Comparison of ENCODE assay signal across 1 cellular context in the genomic region with DNA sequence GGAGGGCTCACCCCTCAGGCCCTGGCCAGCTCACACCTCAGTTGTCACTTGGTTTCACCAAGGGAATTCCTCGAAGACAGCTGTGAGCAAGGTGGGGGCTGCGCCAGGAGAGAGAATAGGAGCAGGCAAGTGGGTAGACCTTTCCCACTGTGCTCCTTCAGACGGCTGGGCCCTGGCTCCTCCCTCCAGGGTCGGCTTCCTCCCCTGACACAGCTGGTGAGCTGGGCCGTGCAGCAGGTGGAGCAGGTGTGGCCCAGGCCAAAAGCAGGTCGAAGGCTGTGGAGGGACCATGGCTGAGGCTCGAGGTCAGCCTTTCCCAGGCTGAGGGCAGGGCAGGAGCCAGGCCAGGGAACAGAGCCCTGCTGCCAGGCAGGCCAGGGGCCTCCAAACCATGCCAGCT.
A peak's percentile ranks its signal among the peaks of the same experiment; 100 is the strongest.
TF ChIP-seq lines count a peak whose summit lies in the region.

No MANE protein-coding gene starts in this region.

TF ChIP-seq in HepG2, 621 proteins besides CTCF, POLR2A, EP300 and RAD21:
- TF ChIP-seq ZNF660 (CRISPR knock-in tag; IDR thresholded peaks at IDR 0.05; ENCODE audit: borderline replicate concordance, low read depth): no peak
- no peak for TF ChIP-seq GATAD1 (CRISPR knock-in tag; IDR thresholded peaks at IDR 0.05)
- TF ChIP-seq ZNF775 (CRISPR knock-in tag; IDR thresholded peaks at IDR 0.05; ENCODE audit: borderline replicate concordance): no peak
- TF ChIP-seq AGO2 (optimal IDR thresholded peaks at IDR 0.05; ENCODE audit: low read depth, low read length): peak; percentile 32
- TF ChIP-seq ZNF331 (CRISPR knock-in tag; IDR thresholded peaks at IDR 0.05): no peak
- no peak for TF ChIP-seq JARID2 (CRISPR knock-in tag; IDR thresholded peaks at IDR 0.05; ENCODE audit: insufficient replicate concordance)
